In genomic region chr22:39010946-39011625, GRCh38 we compare ENCODE assay signal across 1 cellular context.
TF ChIP-seq lines count a peak whose summit lies in the region.

No MANE protein-coding gene starts in this region.

TF ChIP-seq in HepG2, 621 proteins besides CTCF, POLR2A, EP300 and RAD21:
- TF ChIP-seq ZNF703 (CRISPR knock-in tag; IDR thresholded peaks at IDR 0.05; ENCODE audit: borderline replicate concordance) (no peak), REXO4 (CRISPR knock-in tag; IDR thresholded peaks at IDR 0.05; ENCODE audit: borderline replicate concordance) (no peak), ZKSCAN5 (CRISPR knock-in tag; IDR thresholded peaks at IDR 0.05) (no peak), ZNF839 (CRISPR knock-in tag; IDR thresholded peaks at IDR 0.05; ENCODE audit: borderline replicate concordance) (no peak), TP53 (CRISPR knock-in tag; conservative IDR thresholded peaks at IDR 0.05) (no peak), ZNF687 (CRISPR knock-in tag; IDR thresholded peaks at IDR 0.05) (0 out of 2 replicates have a peak, but pooled peaks have one; percentile 25), ZNF614 (CRISPR knock-in tag; IDR thresholded peaks at IDR 0.05; ENCODE audit: borderline replicate concordance) (no peak), ZNF556 (CRISPR knock-in tag; IDR thresholded peaks at IDR 0.05; ENCODE audit: borderline replicate concordance) (peak; percentile 6; the same call in 1 of the 2 replicates), GFI1 (CRISPR knock-in tag; IDR thresholded peaks at IDR 0.05; ENCODE audit: borderline replicate concordance) (no peak), ZBTB37 (CRISPR knock-in tag; IDR thresholded peaks at IDR 0.05) (no peak), GATA4 (IDR thresholded peaks at IDR 0.05; ENCODE audit: borderline replicate concordance, low read depth) (no peak), ZNF513 (CRISPR knock-in tag; conservative IDR thresholded peaks at IDR 0.05) (no peak), TAF1 (CRISPR knock-in tag; IDR thresholded peaks at IDR 0.05) (no peak), ZUFSP (CRISPR knock-in tag; IDR thresholded peaks at IDR 0.05; ENCODE audit: borderline replicate concordance) (no peak), AGO2 (optimal IDR thresholded peaks at IDR 0.05; ENCODE audit: low read depth, low read length) (no peak), E2F5 (CRISPR knock-in tag; conservative IDR thresholded peaks at IDR 0.05) (no peak), ZBTB38 (CRISPR knock-in tag; IDR thresholded peaks at IDR 0.05) (0 out of 2 replicates have a peak, but pooled peaks have one; percentile 23), TCF7 (IDR thresholded peaks at IDR 0.05; ENCODE audit: low read depth) (no peak), SRSF1 (optimal IDR thresholded peaks at IDR 0.05; ENCODE audit: low read depth, low read length) (no peak), GPBP1L1 (CRISPR knock-in tag; IDR thresholded peaks at IDR 0.05) (no peak), STAG1 (CRISPR knock-in tag; IDR thresholded peaks at IDR 0.05) (0 out of 2 replicates have a peak, but pooled peaks have one; percentile 6), ZNF800 (CRISPR knock-in tag; IDR thresholded peaks at IDR 0.05) (no peak), CREBL2 (CRISPR knock-in tag; IDR thresholded peaks at IDR 0.05; ENCODE audit: borderline replicate concordance) (no peak), ZXDC (CRISPR knock-in tag; IDR thresholded peaks at IDR 0.05) (no peak), ZNF33B (CRISPR knock-in tag; IDR thresholded peaks at IDR 0.05) (no peak)
TF ChIP-seq in HepG2: peak in this region for 4.
